Comparison of ENCODE assay signal across 8 cellular contexts in the genomic region with DNA sequence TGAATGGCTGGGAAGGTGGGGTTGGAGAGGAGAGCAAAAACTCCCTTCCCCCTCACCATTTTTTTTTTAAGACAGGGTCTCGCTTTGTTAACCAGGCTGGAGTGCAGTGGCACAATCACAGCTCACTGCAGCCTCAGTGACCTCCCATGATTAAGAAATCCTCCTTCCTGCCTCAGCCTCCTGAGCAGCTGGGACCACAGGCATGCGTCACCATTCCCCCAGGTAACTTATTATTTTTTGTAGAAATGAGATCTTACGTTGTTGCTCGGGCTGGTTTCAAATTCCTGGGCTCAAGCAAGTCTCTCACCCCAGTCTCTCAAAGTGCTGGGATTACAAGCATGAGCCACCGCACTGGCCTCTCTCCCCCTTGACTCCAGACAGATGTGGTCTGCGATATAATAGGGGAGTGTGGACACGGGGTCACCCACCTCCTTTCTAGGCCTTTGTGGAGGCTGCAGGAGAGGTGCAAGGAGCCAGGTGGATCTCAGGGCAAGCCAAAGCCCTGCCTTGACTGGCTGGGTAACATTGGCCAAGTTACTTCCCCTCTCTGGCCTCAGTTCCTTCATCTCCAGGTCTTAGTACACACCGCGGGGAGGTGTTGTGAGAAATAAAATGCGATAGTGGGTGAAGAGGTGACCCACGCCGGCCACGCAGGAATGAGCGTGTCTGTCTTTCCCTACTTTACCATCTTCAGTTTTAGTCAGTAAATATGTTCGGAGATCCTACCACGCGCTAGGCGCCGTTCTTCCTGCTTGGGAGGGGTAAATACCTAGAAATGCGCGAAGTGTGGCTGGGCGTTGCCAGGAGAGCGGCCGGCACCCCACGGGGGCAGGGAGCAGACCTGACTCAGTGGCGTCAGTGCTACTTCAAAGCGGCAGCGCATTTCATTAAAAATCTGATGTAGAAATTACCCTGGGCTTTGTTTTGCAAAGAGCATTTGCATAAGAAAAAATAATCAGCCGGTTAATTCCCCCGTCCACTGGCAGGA. TPM values are rescaled to one million over a fixed set of nuclear protein-coding genes. Genes with fewer than 3 reads are reported as not detected.
DNase-seq lines count a peak whose midpoint lies in the region; ATAC-seq lines count a peak whose summit lies in the region.

No MANE protein-coding gene starts in this region.

- H3K4me2 ChIP-seq in Karpas-422 (ENCODE audit: low read depth, low read length, poor library complexity, severe bottlenecking) (peak overlapping the region; percentile 68), skeletal muscle satellite cell (ENCODE audit: low read length) (peak overlapping the region; percentile 99)

- H3K27ac Mint-ChIP-seq in activated T-helper 17 cell treated with anti-CD3 and anti-CD28 coated beads, Interleukin-2, amount 50 U/mL, for 72 hours: no peak overlapping the region

- H3K9me3 ChIP-seq in Karpas-422 (ENCODE audit: low read length) (no peaks in the 10 kb centered on the region), iPS-18a (ENCODE audit: control insufficient read depth, low read depth, low read length) (no peaks in the 10 kb centered on the region), skeletal muscle satellite cell (replicated peaks; ENCODE audit: low read length) (no peaks in the 10 kb centered on the region)

- no peak for ATAC-seq in activated T-helper 17 cell treated with anti-CD3 and anti-CD28 coated beads, Interleukin-2, amount 50 U/mL, for 72 hours (replicated peaks)
- ATAC-seq in GM21423 (IDR thresholded peaks at IDR 0.05; ENCODE audit: unreplicated experiment): no peak
- no peak for ATAC-seq in GM19455 (IDR thresholded peaks at IDR 0.05; ENCODE audit: unreplicated experiment)

- 0 out of 2 replicates have a peak, but pooled peaks cover 3% of the 10 kb centered on the region for H4K20me1 ChIP-seq in Karpas-422 (ENCODE audit: insufficient read depth, low read depth, low read length)

- no peaks in the 10 kb centered on the region for H3K79me2 ChIP-seq in Karpas-422 (ENCODE audit: low read length)

- H3K9ac ChIP-seq in Karpas-422 (ENCODE audit: low read length): peak overlapping the region; percentile 40
- peak overlapping the region; percentile 47 for H3K9ac ChIP-seq in iPS-18a (ENCODE audit: low read length)
- no peak overlapping the region for H3K9ac ChIP-seq in skeletal muscle satellite cell (ENCODE audit: low read depth, low read length)

- no peaks in the 10 kb centered on the region for H3K9me3 Mint-ChIP-seq in activated T-helper 17 cell treated with anti-CD3 and anti-CD28 coated beads, Interleukin-2, amount 50 U/mL, for 72 hours

- peak overlapping the region; percentile 84 for H3K4me3 Mint-ChIP-seq in activated T-helper 17 cell treated with anti-CD3 and anti-CD28 coated beads, Interleukin-2, amount 50 U/mL, for 72 hours

- no peaks in the 10 kb centered on the region for H3K9me2 ChIP-seq in Karpas-422 (replicated peaks; ENCODE audit: insufficient read depth, low read length)

- H3K27me3 ChIP-seq in Karpas-422 (ENCODE audit: low read length): no peaks in the 10 kb centered on the region
- peaks cover 24% of the 10 kb centered on the region for H3K27me3 ChIP-seq in iPS-18a (ENCODE audit: control insufficient read depth, insufficient read depth, low read length)
- H3K27me3 ChIP-seq in skeletal muscle satellite cell (ENCODE audit: control insufficient read depth, insufficient read depth, low read length): peaks cover 5% of the 10 kb centered on the region

- no peak overlapping the region for H3K27ac ChIP-seq in Karpas-422 (ENCODE audit: low read length)
- H3K27ac ChIP-seq in iPS-18a (ENCODE audit: low read length): no peak overlapping the region

- in situ Hi-C loops in G401 (cut with HindIII; ENCODE audit: low sequenced_read_pairs): no loop called here

- H3K36me3 ChIP-seq in Karpas-422 (ENCODE audit: insufficient read depth, low read length): no peaks in the 10 kb centered on the region
- H3K36me3 ChIP-seq in iPS-18a (ENCODE audit: control insufficient read depth, low read depth, low read length): no peaks in the 10 kb centered on the region
- H3K36me3 ChIP-seq in skeletal muscle satellite cell (ENCODE audit: insufficient read depth, low read length): no peaks in the 10 kb centered on the region

- peak overlapping the region; percentile 51 for H3K4me3 ChIP-seq in Karpas-422 (ENCODE audit: low read length)
- H3K4me3 ChIP-seq in iPS-18a (ENCODE audit: low read length): peak overlapping the region; percentile 66
- H3K4me3 ChIP-seq in skeletal muscle satellite cell (ENCODE audit: low read length): no peak overlapping the region

- peaks cover 12% of the 10 kb centered on the region for H3K4me1 Mint-ChIP-seq in activated T-helper 17 cell treated with anti-CD3 and anti-CD28 coated beads, Interleukin-2, amount 50 U/mL, for 72 hours

- H3K4me1 ChIP-seq in Karpas-422 (ENCODE audit: low read length) (peaks cover 40% of the 10 kb centered on the region), iPS-18a (ENCODE audit: control insufficient read depth, low read depth, low read length) (peaks cover 8% of the 10 kb centered on the region), skeletal muscle satellite cell (ENCODE audit: control insufficient read depth, insufficient read depth, low read length) (peaks cover 8% of the 10 kb centered on the region)

- DNase-seq in Karpas-422 (no peak), AML-193 (lab: John Stamatoyannopoulos, UW) (no peak), G401 (ENCODE audit: low spot score) (no peak)

- no peaks in the 10 kb centered on the region for H3K36me3 Mint-ChIP-seq in activated T-helper 17 cell treated with anti-CD3 and anti-CD28 coated beads, Interleukin-2, amount 50 U/mL, for 72 hours (ENCODE audit: low read depth)

- H2AFZ ChIP-seq in Karpas-422 (ENCODE audit: low read length): peak overlapping the region; percentile 7; the same call in 1 of the 2 replicates

- peaks cover 53% of the 10 kb centered on the region for H3K27me3 Mint-ChIP-seq in activated T-helper 17 cell treated with anti-CD3 and anti-CD28 coated beads, Interleukin-2, amount 50 U/mL, for 72 hours

RNA-seq across cellular contexts. Expression of a gene that starts 20.2 kb away (rescaled TPM):
- total RNA-seq in Karpas-422 (2014; rRNA removed; shearing (Covaris generic); ENCODE audit: low replicate concordance): 0.26 and 0.69 TPM in 2 replicates
- under 1 TPM in 1 of 2 donors, not detected in 1; 0.26 TPM for total RNA-seq in activated T-helper 17 cell treated with anti-CD3 and anti-CD28 coated beads, Interleukin-2, amount 50 U/mL, for 72 hours
- total RNA-seq in skeletal muscle satellite cell (2012; rRNA removed): 21.3 and 21.4 TPM in 2 replicates
- total RNA-seq in G401 (2014; rRNA removed; shearing (Covaris generic)): 1.0 TPM in 1 of 2 replicates, not detected in the other
